1 cellular context compared by ENCODE assay signal in genomic region chr6:111382476-111383294, GRCh38.
A peak's percentile ranks its signal among the peaks of the same experiment; 100 is the strongest.
TF ChIP-seq lines count a peak whose summit lies in the region.

No MANE protein-coding gene starts in this region.

TF ChIP-seq in HepG2, 621 proteins besides CTCF, POLR2A, EP300 and RAD21 (continued from another document):
- TF ChIP-seq ZHX2 (IDR thresholded peaks at IDR 0.05; ENCODE audit: low read depth) (no peak), ZHX2 (CRISPR knock-in tag; IDR thresholded peaks at IDR 0.05; ENCODE audit: borderline replicate concordance) (no peak), NRL (CRISPR knock-in tag; IDR thresholded peaks at IDR 0.05; ENCODE audit: borderline replicate concordance) (0 out of 2 replicates have a peak, but pooled peaks have one; percentile 20), ZNF75D (CRISPR knock-in tag; IDR thresholded peaks at IDR 0.05; ENCODE audit: borderline replicate concordance) (no peak), GMEB2 (CRISPR knock-in tag; IDR thresholded peaks at IDR 0.05; ENCODE audit: low read depth) (no peak), CERS6 (CRISPR knock-in tag; IDR thresholded peaks at IDR 0.05) (no peak), ZNF136 (CRISPR knock-in tag; IDR thresholded peaks at IDR 0.05; ENCODE audit: low read depth) (no peak)
